ENCODE assay signal across 14 cellular contexts in genomic region chr6:35091353-35092083, GRCh38. TPM values are rescaled to one million over a fixed set of nuclear protein-coding genes. Genes with fewer than 3 reads are reported as not detected.
A peak's percentile ranks its signal among the peaks of the same experiment; 100 is the strongest.
DNase-seq lines count a peak whose midpoint lies in the region; ATAC-seq and TF ChIP-seq lines count a peak whose summit lies in the region.
"Had no signal": no experiment of that assay in that cellular context is flagged by ENCODE, and none has a peak within 500 bp of the region (broad histone marks: within the 10 kb centered on the region; RNA-seq: fewer than 3 reads in every experiment).

No MANE protein-coding gene starts in this region.

- H3K79me2 ChIP-seq in hepatocyte: no peaks in the 10 kb centered on the region

- H4K20me1 ChIP-seq in hepatocyte (ENCODE audit: insufficient read depth, poor library complexity, severe bottlenecking): no peaks in the 10 kb centered on the region

- no peaks in the 10 kb centered on the region for H3K9me3 ChIP-seq in adipocyte (ENCODE audit: control insufficient read depth, low read length)
- no peaks in the 10 kb centered on the region for H3K9me3 ChIP-seq in hepatocyte (ENCODE audit: low read depth)
- no peaks in the 10 kb centered on the region for H3K9me3 ChIP-seq in subcutaneous abdominal adipose tissue (ENCODE audit: control insufficient read depth in 5 of 5, low read length in 5 of 5)
- H3K9me3 ChIP-seq: adrenal gland had no signal

- peak overlapping the region; percentile 88 for H3K27ac ChIP-seq in hepatocyte
- H3K27ac ChIP-seq in subcutaneous abdominal adipose tissue (ENCODE audit: low read depth, low read length): peak overlapping the region; percentile 86

- H3K4me3 ChIP-seq in adipocyte (ENCODE audit: low read length) (no peak overlapping the region), hepatocyte (no peak overlapping the region), subcutaneous abdominal adipose tissue (ENCODE audit: low read depth in 1 of 5, low read length in 5 of 5) (no peak overlapping the region)
- H3K4me3 ChIP-seq: adrenal gland, lung had no signal

- no peaks in the 10 kb centered on the region for H3K9me2 ChIP-seq in hepatocyte (replicated peaks; ENCODE audit: insufficient read depth)

- 77% methylated on average over 18 of the region's 18 CpGs for WGBS in hepatocyte (ENCODE audit: low lambda C conversion rate, missing lambda C conversion rate)

- TF ChIP-seq CTCF in hepatocyte (IDR thresholded peaks at IDR 0.05; ENCODE audit: poor library complexity): no peak

- H3K9ac ChIP-seq in adipocyte (ENCODE audit: low read length): peak overlapping the region; percentile 7
- H3K9ac ChIP-seq in subcutaneous abdominal adipose tissue (ENCODE audit: low read length in 5 of 5): peak overlapping the region in 1 of 5 donors; percentile 27

- peaks cover 63% of the 10 kb centered on the region for H3K4me1 ChIP-seq in adipocyte (ENCODE audit: control insufficient read depth, insufficient read depth, low read length)
- peaks cover 58% of the 10 kb centered on the region for H3K4me1 ChIP-seq in hepatocyte (ENCODE audit: insufficient read depth)
- H3K4me1 ChIP-seq in subcutaneous abdominal adipose tissue (ENCODE audit: control insufficient read depth in 5 of 5, insufficient read depth in 5 of 5, low read length in 5 of 5): peaks cover 10 to 75% (median 60%) of the 10 kb centered on the region in 5 donors

- H3K36me3 ChIP-seq in adipocyte (ENCODE audit: control insufficient read depth, insufficient read depth, low read length, severe bottlenecking) (peaks cover 13% of the 10 kb centered on the region), hepatocyte (replicated peaks; ENCODE audit: insufficient read depth, low read depth) (no peaks in the 10 kb centered on the region), subcutaneous abdominal adipose tissue (ENCODE audit: control insufficient read depth in 5 of 5, insufficient read depth in 5 of 5, low read length in 5 of 5) (peaks cover 0 to 51% (median 40%) of the 10 kb centered on the region in 5 donors)

- DNase-seq in ELR (ENCODE audit: low read depth): peak; percentile 30
- no peak for DNase-seq in adipocyte (ENCODE audit: low read depth)
- DNase-seq in hepatocyte (ENCODE audit: low spot score): peak; percentile 2
- DNase-seq in G401 (ENCODE audit: low spot score): no peak
- no peak for DNase-seq in stimulated activated CD4-positive, alpha-beta T cell treated with anti-CD3 and anti-CD28 coated beads, Interleukin-2, amount 100 ng/mL, for 24 hours
- DNase-seq in Kasumi-1 (lab: John Stamatoyannopoulos, UW): no peak
- DNase-seq: activated CD4-positive, alpha-beta T cell treated with anti-CD3 and anti-CD28 coated beads for 36 hours; NCI-H748 treated with DMSO at 0.1 percent for 48 hours; T-helper 2 cell had no signal

- ATAC-seq in HG02852 (IDR thresholded peaks at IDR 0.05; ENCODE audit: unreplicated experiment): no peak
- ATAC-seq: activated CD4-positive, alpha-beta T cell treated with anti-CD3 and anti-CD28 coated beads for 36 hours had no signal

- no peak overlapping the region for H2AFZ ChIP-seq in hepatocyte

- no peaks in the 10 kb centered on the region for H3K27me3 ChIP-seq in adipocyte (replicated peaks; ENCODE audit: control insufficient read depth, insufficient read depth, low read length)
- no peaks in the 10 kb centered on the region for H3K27me3 ChIP-seq in hepatocyte
- no peaks in the 10 kb centered on the region for H3K27me3 ChIP-seq in subcutaneous abdominal adipose tissue (ENCODE audit: control insufficient read depth in 5 of 5, insufficient read depth in 4 of 5, low read length in 5 of 5)
- H3K27me3 ChIP-seq: adrenal gland had no signal

- in situ Hi-C loops in G401 (cut with HindIII; ENCODE audit: low sequenced_read_pairs): no loop called here

- no peak overlapping the region for H3K4me2 ChIP-seq in hepatocyte

RNA-seq across cellular contexts. Expression of gene TCP11, which starts 49.6 kb away (rescaled TPM):
- not detected in 2 replicates for total RNA-seq in hepatocyte
- not detected in 2 replicates for polyA plus RNA-seq in hepatocyte
- not detected in 2 replicates for total RNA-seq in G401 (2014; rRNA removed; shearing (Covaris generic))
- total RNA-seq: activated CD4-positive, alpha-beta T cell treated with anti-CD3 and anti-CD28 coated beads for 36 hours; RPMI7951 had no signal

Comparison
In these comparisons a context has a peak if more than half of its experiments do, and no peak if none do; other contexts are left out.
1. DNase-seq: peak in ELR (single experiment) and hepatocyte (single experiment); none in adipocyte (single experiment), G401 (single experiment), stimulated activated CD4-positive, alpha-beta T cell treated with anti-CD3 and anti-CD28 coated beads, Interleukin-2, amount 100 ng/mL, for 24 hours (0 of 2) and Kasumi-1 (0 of 2).